9 cellular contexts compared by ENCODE assay signal in genomic region chr2:4753721-4754120, GRCh38.
"Had no signal": no experiment of that assay in that cellular context is flagged by ENCODE, and none has a peak within 500 bp of the region (broad histone marks: within the 10 kb centered on the region; RNA-seq: fewer than 3 reads in every experiment).

No MANE protein-coding gene starts in this region.

- FAIRE-seq: HepG2 had no signal

- H3K27me3 Mint-ChIP-seq: IgD-negative memory B cell had no signal

- H3K27ac Mint-ChIP-seq: HFFc6, IgD-negative memory B cell had no signal

- H3K36me3 Mint-ChIP-seq: IgD-negative memory B cell had no signal

- H3K4me1 ChIP-seq: HAP-1 had no signal

- H2AFZ ChIP-seq: GM23248 had no signal

- H3K9ac ChIP-seq: GM23248 had no signal

- H3K36me3 ChIP-seq: HAP-1 had no signal

- DNase-seq: GM23248, GOT3, H7, HFFc6, KBM-7 had no signal

- H3K4me3 ChIP-seq: GM23248, HAP-1 had no signal

- H3K27ac ChIP-seq: GM23248 had no signal

- H3K4me3 Mint-ChIP-seq: HFFc6, IgD-negative memory B cell had no signal

- ATAC-seq: HCT116, HepG2 had no signal
